ENCODE assay signal across 20 cellular contexts in genomic region chr12:103813949-103814348, GRCh38.
"Had no signal": no experiment of that assay in that cellular context is flagged by ENCODE, and none has a peak within 500 bp of the region (broad histone marks: within the 10 kb centered on the region; RNA-seq: fewer than 3 reads in every experiment).

No MANE protein-coding gene starts in this region.

- H3K4me1 Mint-ChIP-seq: memory B cell had no signal

- H3K9me3 Mint-ChIP-seq: activated naive CD4-positive, alpha-beta T cell treated with anti-CD3 and anti-CD28 coated beads, Interleukin-2, amount 50 U/mL, for 72 hours; memory B cell; nephron progenitor cell; stimulated activated naive B cell treated with anti-CD40 and anti-IgM and Interleukin-4, amounts not matched to agents 10 μg/mL and 1 μg/mL and 100 μg/mL, for 72 hours; WTC11 had no signal

- H3K4me3 ChIP-seq: smooth muscle cell, thoracic aorta had no signal

- H3K27ac Mint-ChIP-seq: activated naive CD4-positive, alpha-beta T cell treated with anti-CD3 and anti-CD28 coated beads, Interleukin-2, amount 50 U/mL, for 72 hours; memory B cell; stimulated activated naive B cell treated with anti-CD40 and anti-IgM and Interleukin-4, amounts not matched to agents 10 μg/mL and 1 μg/mL and 100 μg/mL, for 72 hours; WTC11 had no signal

- H3K4me3 Mint-ChIP-seq: memory B cell; nephron progenitor cell; stimulated activated naive B cell treated with anti-CD40 and anti-IgM and Interleukin-4, amounts not matched to agents 10 μg/mL and 1 μg/mL and 100 μg/mL, for 72 hours; WTC11 had no signal

- DNase-seq: activated gamma-delta T cell treated with Interleukin-2 at 50 U/mL for 16 hours; activated T-cell treated with anti-CD3 and anti-CD28 coated beads, Interleukin-2, amount 50 U/mL, for 1 hour; cortex of kidney; foreskin melanocyte; hippocampal formation; nephron progenitor cell; nucleus accumbens; stimulated activated CD4-positive, alpha-beta T cell treated with anti-CD3 and anti-CD28 coated beads, Interleukin-15, amount 100 ng/mL, for 24 hours; stimulated activated CD4-positive, alpha-beta T cell treated with anti-CD3 and anti-CD28 coated beads, Interleukin-2, amount 100 ng/mL, for 48 hours; stimulated activated CD8-positive, alpha-beta memory T cell treated with anti-CD3 and anti-CD28 coated beads, Interleukin-4, amount 100 ng/mL, for 48 hours; stimulated activated naive B cell treated with anti-CD40 and anti-IgM and Interleukin-4, amounts not matched to agents 10 μg/mL and 1 μg/mL and 100 μg/mL, for 72 hours; T-helper 9 cell had no signal

- H3K27me3 Mint-ChIP-seq: memory B cell; stimulated activated naive B cell treated with anti-CD40 and anti-IgM and Interleukin-4, amounts not matched to agents 10 μg/mL and 1 μg/mL and 100 μg/mL, for 72 hours had no signal

- H3K27ac ChIP-seq: epithelial cell of prostate had no signal

- H3K4me2 ChIP-seq: smooth muscle cell had no signal

- ATAC-seq: activated naive CD4-positive, alpha-beta T cell treated with anti-CD3 and anti-CD28 coated beads, Interleukin-2, amount 50 U/mL, for 72 hours; sciatic nerve; stimulated activated naive B cell treated with anti-CD40 and anti-IgM and Interleukin-4, amounts not matched to agents 10 μg/mL and 1 μg/mL and 100 μg/mL, for 72 hours; WTC11 had no signal

- FAIRE-seq: bronchial epithelial cell had no signal

- H3K9me3 ChIP-seq: thoracic aorta had no signal
